1 cellular context compared by ENCODE assay signal in genomic region chr2:181680055-181680936, GRCh38.
TF ChIP-seq lines count a peak whose summit lies in the region.

NEUROD1 (minus strand) TSS chr2:181680517; CDS start chr2:181678860, 1,657 bp downstream.

TF ChIP-seq in HepG2, 621 proteins besides CTCF, POLR2A, EP300 and RAD21 (continued from another document):
- TF ChIP-seq USF2 (IDR thresholded peaks at IDR 0.05; ENCODE audit: low read depth, low read length) (no peak), USF2 (CRISPR knock-in tag; IDR thresholded peaks at IDR 0.05; ENCODE audit: borderline replicate concordance) (no peak), RAD51 (IDR thresholded peaks at IDR 0.05; ENCODE audit: borderline replicate concordance) (peak; percentile 26; the same call in 1 of the 2 replicates), ZNF160 (CRISPR knock-in tag; IDR thresholded peaks at IDR 0.05) (no peak), HNRNPK (IDR thresholded peaks at IDR 0.05; ENCODE audit: low read depth, low read length, poor library complexity, severe bottlenecking) (peak; percentile 38), ZNF329 (CRISPR knock-in tag; IDR thresholded peaks at IDR 0.05; ENCODE audit: low read depth) (no peak), DMAP1 (CRISPR knock-in tag; IDR thresholded peaks at IDR 0.05) (no peak), SNAPC2 (CRISPR knock-in tag; IDR thresholded peaks at IDR 0.05) (no peak), ZNF841 (CRISPR knock-in tag; IDR thresholded peaks at IDR 0.05; ENCODE audit: borderline replicate concordance) (no peak), ZNF337 (CRISPR knock-in tag; IDR thresholded peaks at IDR 0.05; ENCODE audit: borderline replicate concordance, low read depth) (no peak), NCOR1 (IDR thresholded peaks at IDR 0.05; ENCODE audit: borderline replicate concordance, low read length) (no peak), ZHX2 (IDR thresholded peaks at IDR 0.05; ENCODE audit: low read depth) (no peak), ZHX2 (CRISPR knock-in tag; IDR thresholded peaks at IDR 0.05; ENCODE audit: borderline replicate concordance) (no peak), BCL6 (CRISPR knock-in tag; IDR thresholded peaks at IDR 0.05) (no peak), ZNF704 (CRISPR knock-in tag; IDR thresholded peaks at IDR 0.05; ENCODE audit: borderline replicate concordance) (no peak), SYNCRIP (IDR thresholded peaks at IDR 0.05; ENCODE audit: insufficient read depth, low read depth, low read length) (no peak)
TF ChIP-seq in HepG2: peak in this region for 2.
